16 cellular contexts compared by ENCODE assay signal in genomic region chr1:165637427-165637826, GRCh38. TPM values are rescaled to one million over a fixed set of nuclear protein-coding genes. Genes with fewer than 3 reads are reported as not detected.
A peak's percentile ranks its signal among the peaks of the same experiment; 100 is the strongest.
DNase-seq lines count a peak whose midpoint lies in the region; ATAC-seq and TF ChIP-seq lines count a peak whose summit lies in the region.
"Had no signal": no experiment of that assay in that cellular context is flagged by ENCODE, and none has a peak within 500 bp of the region (broad histone marks: within the 10 kb centered on the region; RNA-seq: fewer than 3 reads in every experiment).

No MANE protein-coding gene starts in this region.

- no peaks in the 10 kb centered on the region for H3K36me3 ChIP-seq in aorta (ENCODE audit: control insufficient read depth in 1 of 2, insufficient read depth in 2 of 2, low read length in 1 of 2)

- peak overlapping the region; percentile 54 to 57 for H3K27ac ChIP-seq in aorta (ENCODE audit: low read depth in 1 of 2, low read length in 2 of 2)

- H3K9me3 ChIP-seq in aorta (ENCODE audit: control insufficient read depth, low read length), result no peaks in the 10 kb centered on the region

- H3K27me3 ChIP-seq in aorta (ENCODE audit: control insufficient read depth in 1 of 2, insufficient read depth in 2 of 2, low read length in 1 of 2), result no peaks in the 10 kb centered on the region

- TF ChIP-seq CTCF in fibroblast of mammary gland (conservative IDR thresholded peaks at IDR 0.05; ENCODE audit: control insufficient read depth, insufficient read depth, low read depth, low read length), result no peak

- peak; percentile 42 for ATAC-seq in Right ventricle myocardium inferior
- peak; percentile 35 for ATAC-seq in aorta (ENCODE audit: low FRiP score)
- no peak for ATAC-seq in HG02678 (IDR thresholded peaks at IDR 0.05; ENCODE audit: unreplicated experiment)
- no peak for ATAC-seq in HG03432 (IDR thresholded peaks at IDR 0.05; ENCODE audit: unreplicated experiment)
- ATAC-seq in HG03175 (IDR thresholded peaks at IDR 0.05; ENCODE audit: unreplicated experiment), result no peak
- ATAC-seq: activated CD8-positive, alpha-beta T cell treated with anti-CD3 and anti-CD28 coated beads, Interleukin-2, amount 10 ng/mL, durations not matched to agents 7 days and 5 days; stimulated activated naive CD8-positive, alpha-beta T cell treated with anti-CD3 and anti-CD28 coated beads, Interleukin-15, Interleukin-2, amounts not matched to agents 100 U/mL and 50 U/mL, for 24 hours had no signal

- H3K4me1 ChIP-seq in aorta (ENCODE audit: control insufficient read depth in 1 of 2, insufficient read depth in 2 of 2, low read length in 2 of 2), result peaks cover 4 to 12% of the 10 kb centered on the region in 2 donors

- DNase-seq in Right ventricle myocardium inferior (ENCODE audit: missing footprints) (no peak), cardiac septum (ENCODE audit: low spot score) (no peak), fibroblast of mammary gland (ENCODE audit: low read depth) (peak; percentile 92), medulla oblongata (ENCODE audit: extremely low spot score) (peak; percentile 35), aorta (no peak)
- DNase-seq: ACHN; activated CD8-positive, alpha-beta T cell treated with anti-CD3 and anti-CD28 coated beads, Interleukin-2, amount 10 ng/mL, durations not matched to agents 7 days and 5 days; activated naive CD8-positive, alpha-beta T cell treated with anti-CD3 and anti-CD28 coated beads, Interleukin-2, amount 10 ng/mL, durations not matched to agents 7 days and 5 days; H7; MV-4-11; naive B cell; NCI-H774; stimulated activated naive CD8-positive, alpha-beta T cell treated with anti-CD3 and anti-CD28 coated beads, Interleukin-15, Interleukin-2, amounts not matched to agents 100 U/mL and 50 U/mL, for 24 hours had no signal

- intact Hi-C loops in Right ventricle myocardium inferior (cut with DNase I) (no loop called here), cardiac septum (cut with DNase I) (loop anchor here (5.0 to 10.0 kb wide), 2 partner anchors 130 to 257 kb away; partner anchors contain the start of gene TMCO1), aorta (cut with DNase I) (loop anchor here in 1 of 2 donors (10.0 kb wide), 1 partner anchor 127 kb away; the partner anchor contains the start of gene TMCO1)

- H3K4me3 ChIP-seq in fibroblast of mammary gland (ENCODE audit: control insufficient read depth, low read depth, low read length), result no peak overlapping the region
- no peak overlapping the region for H3K4me3 ChIP-seq in aorta (ENCODE audit: low read length in 2 of 2)

- WGBS in aorta, 2 donors, result 7 to 11% methylated on average over 1 of the region's 1 CpG

RNA-seq across cellular contexts. Expression of gene MGST3, which starts 6.4 kb away (rescaled TPM):
- total RNA-seq in Right ventricle myocardium inferior, result 628 TPM
- total RNA-seq in cardiac septum, result 998 TPM
- 100 to 1,000 TPM; 199 to 230 TPM for total RNA-seq in aorta
- 100 to 1,000 TPM; 203 to 277 TPM for polyA plus RNA-seq in aorta

Comparison
In these comparisons a context has a peak if more than half of its experiments do, and no peak if none do; other contexts are left out.
1. ATAC-seq: peak in Right ventricle myocardium inferior (single experiment) and aorta (single experiment); none in HG02678 (single experiment), HG03432 (single experiment) and HG03175 (single experiment).
2. DNase-seq: peak in fibroblast of mammary gland (single experiment) and medulla oblongata (single experiment); none in Right ventricle myocardium inferior (single experiment), cardiac septum (single experiment) and aorta (0 of 2).